In the genomic region with DNA sequence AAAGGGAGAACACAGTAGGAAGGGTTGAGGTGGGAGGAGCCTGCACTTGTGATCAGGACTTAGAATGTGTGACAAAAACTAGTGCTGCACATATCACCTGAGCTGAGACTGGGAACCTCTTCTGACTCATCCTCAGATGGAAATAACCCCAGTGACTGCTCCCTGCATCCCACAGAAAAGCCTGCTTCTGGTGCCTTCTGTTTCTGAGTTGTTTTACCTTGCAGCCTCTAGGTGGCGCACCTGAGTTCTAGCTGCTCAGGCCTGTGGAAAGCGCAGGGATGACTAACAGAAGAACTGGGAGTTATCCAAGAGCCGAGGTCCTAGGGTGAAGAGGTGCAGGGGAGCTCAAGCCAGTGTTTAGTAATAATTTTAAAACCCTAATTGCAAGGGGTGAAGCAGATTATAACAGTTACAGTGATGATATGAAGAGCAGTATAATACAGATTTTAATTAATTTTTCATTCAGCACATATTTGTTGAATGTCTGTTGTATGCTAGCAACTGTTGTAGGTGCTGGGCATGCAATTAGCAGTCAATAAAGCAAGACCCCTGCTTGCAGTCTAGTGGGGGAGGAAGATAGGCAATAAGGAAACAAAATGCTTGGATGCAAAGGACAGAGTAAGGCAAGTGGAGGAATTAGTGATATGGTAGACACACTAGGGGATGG, we compare ENCODE assay signal across 9 cellular contexts.
DNase-seq lines count a peak whose midpoint lies in the region; ATAC-seq, FAIRE-seq and TF ChIP-seq lines count a peak whose summit lies in the region.
"Had no signal": no experiment of that assay in that cellular context is flagged by ENCODE, and none has a peak within 500 bp of the region (broad histone marks: within the 10 kb centered on the region; RNA-seq: fewer than 3 reads in every experiment).

No MANE protein-coding gene starts in this region.

- H3K4me3 ChIP-seq in osteoblast (ENCODE audit: insufficient read depth, low read length) = no peak overlapping the region

- H4K20me1 ChIP-seq in osteoblast (ENCODE audit: insufficient read depth, low read length) = no peaks in the 10 kb centered on the region

- TF ChIP-seq CTCF in osteoblast (IDR thresholded peaks at IDR 0.05; ENCODE audit: extremely low read depth, low read depth, low read length) = peak; percentile 95

- no peaks in the 10 kb centered on the region for H3K36me3 Mint-ChIP-seq in activated T-cell treated with anti-CD3 and anti-CD28 coated beads, Interleukin-2, amount 50 U/mL, for 4 hours (ENCODE audit: insufficient read depth)

- no peak overlapping the region for H2AFZ ChIP-seq in osteoblast (ENCODE audit: low read length)

- H3K4me3 Mint-ChIP-seq in activated T-cell treated with anti-CD3 and anti-CD28 coated beads, Interleukin-2, amount 50 U/mL, for 4 hours = no peak overlapping the region
- H3K4me3 Mint-ChIP-seq: stimulated activated naive CD8-positive, alpha-beta T cell treated with anti-CD3 and anti-CD28 coated beads, Interleukin-15, Interleukin-2, amounts not matched to agents 100 ng/mL and 50 ng/mL, for 24 hours had no signal

- H3K9me3 ChIP-seq in osteoblast (ENCODE audit: low read depth, low read length) = no peaks in the 10 kb centered on the region

- DNase-seq in DMS114 treated with DMSO at 0.1 percent for 48 hours (lab: John Stamatoyannopoulos, UW; ENCODE audit: unreplicated experiment) = peak; percentile 29
- peak; percentile 67 for DNase-seq in NCI-H82 treated with DMSO at 0.1 percent for 48 hours (lab: John Stamatoyannopoulos, UW; ENCODE audit: unreplicated experiment)
- no peak for DNase-seq in activated T-cell treated with anti-CD3 and anti-CD28 coated beads, Interleukin-2, amount 50 U/mL, for 4 hours
- peak; percentile 5 to 68 for DNase-seq in frontal cortex (ENCODE audit: low spot score in 2 of 2)
- DNase-seq in osteoblast (ENCODE audit: insufficient read length, low spot score, missing footprints) = peak; percentile 93

- no peaks in the 10 kb centered on the region for H3K27me3 ChIP-seq in osteoblast (ENCODE audit: insufficient read depth, low read length)

- ATAC-seq in HG03520 (IDR thresholded peaks at IDR 0.05; ENCODE audit: unreplicated experiment) (peak; percentile 54), GM18858 (IDR thresholded peaks at IDR 0.05; ENCODE audit: unreplicated experiment) (no peak), GM21390 (IDR thresholded peaks at IDR 0.05; ENCODE audit: unreplicated experiment) (no peak)
- ATAC-seq in activated T-cell treated with anti-CD3 and anti-CD28 coated beads, Interleukin-2, amount 50 U/mL, for 4 hours = peak; percentile 41 to 48

- no peaks in the 10 kb centered on the region for H3K4me1 Mint-ChIP-seq in activated T-cell treated with anti-CD3 and anti-CD28 coated beads, Interleukin-2, amount 50 U/mL, for 4 hours (ENCODE audit: low read depth)

- H3K4me1 ChIP-seq in osteoblast (ENCODE audit: insufficient read depth, low read length) = no peaks in the 10 kb centered on the region

- no peaks in the 10 kb centered on the region for H3K9me3 Mint-ChIP-seq in activated T-cell treated with anti-CD3 and anti-CD28 coated beads, Interleukin-2, amount 50 U/mL, for 4 hours
- H3K9me3 Mint-ChIP-seq: stimulated activated naive CD8-positive, alpha-beta T cell treated with anti-CD3 and anti-CD28 coated beads, Interleukin-15, Interleukin-2, amounts not matched to agents 100 ng/mL and 50 ng/mL, for 24 hours had no signal

- no peaks in the 10 kb centered on the region for H3K79me2 ChIP-seq in osteoblast (ENCODE audit: insufficient read depth, low read length)

- no peak overlapping the region for H3K4me2 ChIP-seq in osteoblast (ENCODE audit: insufficient read depth, low read length)

- no peak overlapping the region for H3K27ac ChIP-seq in osteoblast (ENCODE audit: low read depth, low read length)

- no peaks in the 10 kb centered on the region for H3K36me3 ChIP-seq in osteoblast (ENCODE audit: insufficient read depth, low read length)

- H3K27me3 Mint-ChIP-seq in activated T-cell treated with anti-CD3 and anti-CD28 coated beads, Interleukin-2, amount 50 U/mL, for 4 hours (ENCODE audit: low read depth) = no peaks in the 10 kb centered on the region

- no peak for FAIRE-seq in frontal cortex (lab: Jason Lieb, UNC)

Comparison
In these comparisons a context has a peak if more than half of its experiments do, and no peak if none do; other contexts are left out.
1. ATAC-seq: peak in HG03520 (single experiment) and activated T-cell treated with anti-CD3 and anti-CD28 coated beads, Interleukin-2, amount 50 U/mL, for 4 hours (2 of 2); none in GM18858 (single experiment) and GM21390 (single experiment).